In the genomic region with DNA sequence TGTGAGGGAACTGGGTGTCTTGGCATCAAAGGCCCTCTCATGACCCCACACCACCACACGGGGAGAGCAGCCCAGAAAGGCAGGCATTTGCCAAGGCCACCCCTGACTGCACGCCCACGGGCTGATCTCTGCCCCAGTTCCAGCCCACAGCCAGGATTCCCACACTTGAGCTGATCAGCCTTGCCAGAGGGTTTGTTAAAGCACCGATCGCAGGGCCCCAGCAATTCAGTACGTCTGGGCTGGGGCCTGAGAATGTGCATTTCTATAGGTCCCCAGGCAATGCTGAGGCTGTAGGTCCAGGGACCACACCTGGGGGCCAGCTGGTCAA, we compare ENCODE assay signal across 14 cellular contexts.
DNase-seq lines count a peak whose midpoint lies in the region; ATAC-seq and TF ChIP-seq lines count a peak whose summit lies in the region.
"Had no signal": no experiment of that assay in that cellular context is flagged by ENCODE, and none has a peak within 500 bp of the region (broad histone marks: within the 10 kb centered on the region; RNA-seq: fewer than 3 reads in every experiment).

No MANE protein-coding gene starts in this region.

- intact Hi-C loops in activated CD8-positive, alpha-beta T cell treated with anti-CD3 and anti-CD28 coated beads for 36 hours (cut with micrococcal nuclease) = no loop called here

- no peaks in the 10 kb centered on the region for H3K36me3 Mint-ChIP-seq in activated CD8-positive, alpha-beta T cell treated with anti-CD3 and anti-CD28 coated beads for 36 hours (ENCODE audit: low read depth)
- H3K36me3 Mint-ChIP-seq: T-cell had no signal

- POLR2A ChIA-PET in activated CD8-positive, alpha-beta T cell treated with anti-CD3 and anti-CD28 coated beads for 36 hours (lab: Charles Lee) = no interaction called here

- H3K4me1 Mint-ChIP-seq in activated CD8-positive, alpha-beta T cell treated with anti-CD3 and anti-CD28 coated beads for 36 hours (ENCODE audit: low read depth) = peaks cover 16% of the 10 kb centered on the region
- H3K4me1 Mint-ChIP-seq: activated T-helper 17 cell treated with anti-CD3 and anti-CD28 coated beads, Interleukin-2, amount 50 U/mL, for 72 hours had no signal

- CTCF ChIA-PET in activated CD8-positive, alpha-beta T cell treated with anti-CD3 and anti-CD28 coated beads for 36 hours (lab: Charles Lee) = no interaction called here

- DNase-seq in EH (ENCODE audit: low read depth) = peak; percentile 42
- DNase-seq in amniotic epithelial cell (ENCODE audit: low read depth) = peak; percentile 40
- peak; percentile 56 for DNase-seq in iris pigment epithelial cell (ENCODE audit: low read depth)
- peak; percentile 67 for DNase-seq in renal cortical epithelial cell (ENCODE audit: low read depth)
- no peak for DNase-seq in activated CD4-positive, alpha-beta T cell treated with anti-CD3 and anti-CD28 coated beads for 4 hours
- DNase-seq in NCI-H2029 treated with DMSO at 0.1 percent for 48 hours (lab: John Stamatoyannopoulos, UW) = no peak
- DNase-seq in GM20000 (ENCODE audit: low spot score) = no peak
- DNase-seq in activated CD8-positive, alpha-beta T cell treated with anti-CD3 and anti-CD28 coated beads for 36 hours = no peak
- DNase-seq: activated CD4-positive, alpha-beta T cell treated with anti-CD3 and anti-CD28 coated beads for 48 hours; BE2C; brain microvascular endothelial cell; T-cell had no signal

- H3K9me3 Mint-ChIP-seq in activated CD8-positive, alpha-beta T cell treated with anti-CD3 and anti-CD28 coated beads for 36 hours = peaks cover 1% of the 10 kb centered on the region
- H3K9me3 Mint-ChIP-seq: activated T-helper 17 cell treated with anti-CD3 and anti-CD28 coated beads, Interleukin-2, amount 50 U/mL, for 72 hours; GM23338; T-cell had no signal

- no peaks in the 10 kb centered on the region for H3K27me3 Mint-ChIP-seq in activated CD8-positive, alpha-beta T cell treated with anti-CD3 and anti-CD28 coated beads for 36 hours

- TF ChIP-seq CTCF in GM20000 (IDR thresholded peaks at IDR 0.05; ENCODE audit: extremely low read depth, missing control alignments) = no peak
- no peak for TF ChIP-seq CTCF in activated CD8-positive, alpha-beta T cell treated with anti-CD3 and anti-CD28 coated beads for 36 hours (IDR thresholded peaks at IDR 0.05)

- H3K4me3 Mint-ChIP-seq in activated CD8-positive, alpha-beta T cell treated with anti-CD3 and anti-CD28 coated beads for 36 hours = no peak overlapping the region
- H3K4me3 Mint-ChIP-seq: activated T-helper 17 cell treated with anti-CD3 and anti-CD28 coated beads, Interleukin-2, amount 50 U/mL, for 72 hours; GM23338; T-cell had no signal

- no peak for ATAC-seq in activated CD8-positive, alpha-beta T cell treated with anti-CD3 and anti-CD28 coated beads for 36 hours
- ATAC-seq: activated T-helper 17 cell treated with anti-CD3 and anti-CD28 coated beads, Interleukin-2, amount 50 U/mL, for 72 hours; GM23338; T-cell had no signal

- H3K27ac Mint-ChIP-seq in activated CD8-positive, alpha-beta T cell treated with anti-CD3 and anti-CD28 coated beads for 36 hours = no peak overlapping the region
- H3K27ac Mint-ChIP-seq: activated T-helper 17 cell treated with anti-CD3 and anti-CD28 coated beads, Interleukin-2, amount 50 U/mL, for 72 hours; GM23338; T-cell had no signal

Comparison
In these comparisons a context has a peak if more than half of its experiments do, and no peak if none do; other contexts are left out.
1. DNase-seq: peak in EH (single experiment), amniotic epithelial cell (single experiment), iris pigment epithelial cell (single experiment) and renal cortical epithelial cell (single experiment); none in activated CD4-positive, alpha-beta T cell treated with anti-CD3 and anti-CD28 coated beads for 4 hours (0 of 2), NCI-H2029 treated with DMSO at 0.1 percent for 48 hours (single experiment), GM20000 (single experiment) and activated CD8-positive, alpha-beta T cell treated with anti-CD3 and anti-CD28 coated beads for 36 hours (single experiment).